Comparison of ENCODE assay signal across 8 cellular contexts in the genomic region with DNA sequence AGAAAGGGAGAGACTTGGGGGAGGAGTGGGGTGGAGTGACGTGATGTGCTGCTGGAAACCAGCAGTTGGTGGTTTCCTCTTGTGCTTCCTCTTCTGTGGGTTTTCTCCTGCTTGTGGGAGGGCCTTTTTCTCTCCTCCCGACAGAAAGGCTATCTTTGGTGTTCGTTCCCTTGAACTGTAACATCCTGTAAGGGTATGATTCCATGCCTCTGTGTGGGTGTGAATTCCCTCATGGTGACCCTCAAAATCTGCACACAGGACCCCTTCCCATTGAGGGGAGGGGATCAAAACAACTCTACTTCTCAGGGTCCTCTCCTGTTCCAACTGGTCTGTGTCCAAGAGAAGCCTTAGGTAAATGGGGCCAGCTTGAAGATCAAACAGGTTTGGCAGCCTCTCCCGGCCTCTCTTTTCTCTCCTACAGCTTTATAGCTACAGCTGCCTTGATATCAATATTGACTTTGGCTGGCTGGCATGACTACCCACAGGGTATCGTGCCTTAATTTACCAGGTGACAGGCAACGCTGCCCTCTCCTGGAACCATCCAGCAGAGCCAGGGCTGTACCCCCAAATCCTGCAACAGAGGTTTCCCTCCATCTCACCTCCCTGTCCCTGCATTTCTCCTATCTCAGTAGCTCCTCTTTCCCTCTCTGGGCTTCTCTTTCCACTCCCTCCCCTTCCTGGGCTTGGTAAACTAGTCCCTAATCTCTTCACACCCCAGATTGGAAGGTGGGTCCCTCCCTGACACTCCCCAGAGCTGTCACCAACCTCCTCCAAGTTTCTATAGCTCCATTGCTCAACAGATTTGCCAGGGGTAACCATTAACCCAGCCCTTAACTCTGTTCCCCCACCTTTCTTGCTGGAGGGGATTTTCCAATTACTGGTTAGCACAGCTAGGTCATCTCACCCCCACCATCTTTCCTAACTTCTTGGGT. TPM values are rescaled to one million over a fixed set of nuclear protein-coding genes. Genes with fewer than 3 reads are reported as not detected.
DNase-seq lines count a peak whose midpoint lies in the region; ATAC-seq and TF ChIP-seq lines count a peak whose summit lies in the region.

No MANE protein-coding gene starts in this region.

- peak in 3 of 12 donors; percentile 16 to 19 (median 19) for TF ChIP-seq CTCF in heart left ventricle (IDR thresholded peaks at IDR 0.05)
- no peak for TF ChIP-seq CTCF in sigmoid colon (IDR thresholded peaks at IDR 0.05)

- H3K27ac ChIP-seq in heart left ventricle: peak overlapping the region in 10 of 12 donors; percentile 33 to 99 (median 94)
- H3K27ac ChIP-seq in sigmoid colon: peak overlapping the region; percentile 37 to 98 (median 94)

- H3K4me1 Mint-ChIP-seq in activated naive CD4-positive, alpha-beta T cell treated with anti-CD3 and anti-CD28 coated beads, Interleukin-2, amount 10 ng/mL, durations not matched to agents 7 days and 5 days: peaks cover 66% of the 10 kb centered on the region

- ATAC-seq in heart left ventricle: peak in 1 of 4 donors; percentile 25
- ATAC-seq in HG02759 (IDR thresholded peaks at IDR 0.05; ENCODE audit: unreplicated experiment): no peak

- H3K4me1 ChIP-seq in heart left ventricle (peaks cover 5 to 55% (median 46%) of the 10 kb centered on the region in 12 donors), sigmoid colon (peaks cover 0 to 46% (median 39%) of the 10 kb centered on the region in 4 donors)

- peak overlapping the region; percentile 93 for H3K27ac Mint-ChIP-seq in activated naive CD4-positive, alpha-beta T cell treated with anti-CD3 and anti-CD28 coated beads, Interleukin-2, amount 10 ng/mL, durations not matched to agents 7 days and 5 days

- no peak for TF ChIP-seq EP300 in sigmoid colon (IDR thresholded peaks at IDR 0.05)

- peak overlapping the region in 2 of 12 donors; percentile 8 to 89 for H3K4me3 ChIP-seq in heart left ventricle
- H3K4me3 ChIP-seq in sigmoid colon: no peak overlapping the region

- intact Hi-C loops in heart left ventricle (cut with DNase I): loop anchor here in 4 of 10 donors (2.0 to 10.0 kb wide), 6 partner anchors 36 to 96 kb away; partner anchors contain the start of genes ABHD16A (in 1 of the 4), HSPA1B (in 1 of the 4), LY6G5C (in 1 of the 4) and VARS1 (in 1 of the 4)
- intact Hi-C loops in sigmoid colon (cut with DNase I): no loop called here

- H3K9me3 ChIP-seq in heart left ventricle: no peaks in the 10 kb centered on the region
- no peaks in the 10 kb centered on the region for H3K9me3 ChIP-seq in sigmoid colon

- H3K27me3 ChIP-seq in heart left ventricle (no peaks in the 10 kb centered on the region), sigmoid colon (no peaks in the 10 kb centered on the region)

- H3K9me3 Mint-ChIP-seq in activated naive CD4-positive, alpha-beta T cell treated with anti-CD3 and anti-CD28 coated beads, Interleukin-2, amount 10 ng/mL, durations not matched to agents 7 days and 5 days: no peaks in the 10 kb centered on the region

- CTCF ChIA-PET in activated naive CD4-positive, alpha-beta T cell treated with anti-CD3 and anti-CD28 coated beads, Interleukin-2, amount 10 ng/mL, durations not matched to agents 7 days and 5 days (lab: Charles Lee): interaction anchor here (0.7 to 3.7 kb wide), 21 partner anchors 9 to 192 kb away, joined by 3 to 23 read pairs (median 4); partner anchors contain the start of genes ATP6V1G2, DDAH2, GPANK1 and HSPA1B

- DNase-seq in DMS79 treated with DMSO at 0.1 percent for 48 hours (lab: John Stamatoyannopoulos, UW): peak; percentile 86
- peak in 71 of 76 experiments; percentile 25 to 89 (median 64) for DNase-seq in HUDEP-2 (lab: John Stamatoyannopoulos, UW; ENCODE audit: unreplicated experiment in 76 of 76)
- peak; percentile 89 for DNase-seq in RPMI7951 (ENCODE audit: low read depth)
- DNase-seq in activated naive CD4-positive, alpha-beta T cell treated with anti-CD3 and anti-CD28 coated beads, Interleukin-2, amount 10 ng/mL, durations not matched to agents 7 days and 5 days: peak; percentile 84
- peak in 4 of 5 donors; percentile 56 to 69 (median 60) for DNase-seq in heart left ventricle
- DNase-seq in sigmoid colon: no peak
- DNase-seq in NCI-H187 treated with DMSO at 0.1 percent for 48 hours (lab: John Stamatoyannopoulos, UW): no peak

- H3K36me3 ChIP-seq in heart left ventricle: peaks cover 0 to 18% (median 8%) of the 10 kb centered on the region in 9 donors
- H3K36me3 ChIP-seq in sigmoid colon: peaks cover 5 to 9% (median 7%) of the 10 kb centered on the region in 4 donors

- H3K36me3 Mint-ChIP-seq in activated naive CD4-positive, alpha-beta T cell treated with anti-CD3 and anti-CD28 coated beads, Interleukin-2, amount 10 ng/mL, durations not matched to agents 7 days and 5 days: peaks cover 50% of the 10 kb centered on the region

- peak overlapping the region; percentile 100 for H3K4me3 Mint-ChIP-seq in activated naive CD4-positive, alpha-beta T cell treated with anti-CD3 and anti-CD28 coated beads, Interleukin-2, amount 10 ng/mL, durations not matched to agents 7 days and 5 days

- peaks cover 5% of the 10 kb centered on the region for H3K27me3 Mint-ChIP-seq in activated naive CD4-positive, alpha-beta T cell treated with anti-CD3 and anti-CD28 coated beads, Interleukin-2, amount 10 ng/mL, durations not matched to agents 7 days and 5 days

- WGBS in heart left ventricle, 4 donors: 33 to 41% (median 37%) methylated on average over 6 of the region's 6 CpGs
- 2 to 9% methylated on average over 6 of the region's 6 CpGs for WGBS in sigmoid colon, 2 donors

- TF ChIP-seq POLR2A in heart left ventricle (IDR thresholded peaks at IDR 0.05) (no peak), sigmoid colon (IDR thresholded peaks at IDR 0.05) (no peak)

RNA-seq across cellular contexts. Expression of gene MSH5, which starts 1.5 kb away (rescaled TPM):
- total RNA-seq in RPMI7951 (2014; rRNA removed; shearing (Covaris generic)): 14.1 and 17.8 TPM in 2 replicates
- total RNA-seq in heart left ventricle (1 to 10 TPM in 7 of 9 donors, under 1 TPM in 2; 0.44 to 8.4 (median 1.9) TPM), sigmoid colon (10 to 100 TPM in 1 of 4 donors, 1 to 10 TPM in 3; 4.2 to 23.5 (median 5.7) TPM)
- polyA plus RNA-seq in heart left ventricle (1 to 10 TPM; 1.0 to 2.3 TPM), sigmoid colon (10 to 100 TPM in 1 of 3 donors, 1 to 10 TPM in 1, not detected in 1; 1.6 to 18.7 TPM)

RNA-seq across cellular contexts. Expression of gene CLIC1, which starts 2.0 kb away (rescaled TPM):
- 1,387 and 1,552 TPM in 2 replicates for total RNA-seq in RPMI7951 (2014; rRNA removed; shearing (Covaris generic))
- 100 to 1,000 TPM in 6 of 9 donors, 10 to 100 TPM in 3; 72.5 to 310 (median 124) TPM for total RNA-seq in heart left ventricle
- 100 to 1,000 TPM in 1 of 2 donors, 10 to 100 TPM in 1; 68.0 to 392 TPM for polyA plus RNA-seq in heart left ventricle
- total RNA-seq in sigmoid colon: 100 to 1,000 TPM; 172 to 251 (median 214) TPM
- polyA plus RNA-seq in sigmoid colon: 100 to 1,000 TPM; 623 to 668 (median 634) TPM

RNA-seq across cellular contexts. Expression of gene DDAH2, which starts 9.2 kb away (rescaled TPM):
- total RNA-seq in RPMI7951 (2014; rRNA removed; shearing (Covaris generic)): 39.4 and 53.3 TPM in 2 replicates
- 10 to 100 TPM; 42.3 to 69.7 (median 53.2) TPM for total RNA-seq in heart left ventricle
- polyA plus RNA-seq in heart left ventricle: 10 to 100 TPM; 62.1 to 80.5 TPM
- 100 to 1,000 TPM in 2 of 4 donors, 10 to 100 TPM in 2; 86.7 to 146 (median 107) TPM for total RNA-seq in sigmoid colon
- polyA plus RNA-seq in sigmoid colon: 100 to 1,000 TPM; 137 to 340 (median 213) TPM

RNA-seq across cellular contexts. Expression of gene MPIG6B, which starts 15.1 kb away (rescaled TPM):
- total RNA-seq in RPMI7951 (2014; rRNA removed; shearing (Covaris generic)): not detected in 2 replicates
- total RNA-seq in heart left ventricle (under 1 TPM in 7 of 9 donors, not detected in 2; 0.19 to 1.00 (median 0.42) TPM), sigmoid colon (not detected)
- polyA plus RNA-seq in heart left ventricle (under 1 TPM; 0.17 to 0.23 TPM), sigmoid colon (under 1 TPM in 1 of 3 donors, not detected in 2; 0.13 TPM)

RNA-seq across cellular contexts. Expression of gene LY6G6C, which starts 16.8 kb away (rescaled TPM):
- total RNA-seq in RPMI7951 (2014; rRNA removed; shearing (Covaris generic)): not detected in 2 replicates
- under 1 TPM in 1 of 9 donors, not detected in 8; 0.27 TPM for total RNA-seq in heart left ventricle
- not detected for polyA plus RNA-seq in heart left ventricle
- total RNA-seq in sigmoid colon: not detected
- 1 to 10 TPM in 2 of 3 donors, under 1 TPM in 1; 0.07 to 1.2 (median 1.2) TPM for polyA plus RNA-seq in sigmoid colon

Comparison
In these comparisons a context has a peak if more than half of its experiments do, and no peak if none do; other contexts are left out.
1. DNase-seq: peak in DMS79 treated with DMSO at 0.1 percent for 48 hours (single experiment), HUDEP-2 (71 of 76), RPMI7951 (single experiment), activated naive CD4-positive, alpha-beta T cell treated with anti-CD3 and anti-CD28 coated beads, Interleukin-2, amount 10 ng/mL, durations not matched to agents 7 days and 5 days (single experiment) and heart left ventricle (4 of 5); none in sigmoid colon (single experiment) and NCI-H187 treated with DMSO at 0.1 percent for 48 hours (single experiment).